1 cellular context compared by ENCODE assay signal in the genomic region with DNA sequence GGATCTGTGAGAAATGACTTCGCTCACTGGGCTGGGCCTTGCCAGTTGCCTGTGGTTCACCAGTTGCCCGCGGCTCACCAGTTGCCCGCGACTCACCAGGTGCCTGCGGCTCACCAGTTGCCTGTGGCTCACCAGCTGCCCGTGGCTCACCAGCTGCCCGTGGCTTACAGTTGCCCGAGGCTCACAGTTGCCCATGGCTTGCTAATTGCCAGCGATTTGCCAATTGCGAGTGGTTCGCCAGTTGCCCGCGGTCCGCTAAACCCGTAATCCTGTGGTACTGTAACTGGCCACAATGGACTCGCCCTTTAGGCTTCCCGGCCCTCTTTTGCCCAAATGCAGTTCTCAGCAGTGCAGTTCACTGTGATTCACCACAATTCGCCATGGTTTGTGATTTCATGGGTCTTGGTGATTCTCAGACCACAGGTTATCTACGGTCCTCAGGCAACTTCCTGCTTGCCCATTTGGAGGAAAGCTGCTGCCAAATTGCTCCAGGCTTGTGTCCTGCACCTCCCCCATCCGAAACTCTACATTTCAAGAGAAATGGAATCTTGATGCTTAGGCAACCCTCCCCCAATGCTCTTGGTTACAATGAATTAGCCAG.
TF ChIP-seq lines count a peak whose summit lies in the region.

No MANE protein-coding gene starts in this region.

TF ChIP-seq in GM12878, 131 proteins besides CTCF, POLR2A, EP300 and RAD21:
- TF ChIP-seq ZBTB4 (CRISPR knock-in tag; IDR thresholded peaks at IDR 0.05): no peak
- no peak for TF ChIP-seq TCF3 (IDR thresholded peaks at IDR 0.05; ENCODE audit: borderline replicate concordance, insufficient read depth, low read depth, low read length)
- TF ChIP-seq, protein P1, sequence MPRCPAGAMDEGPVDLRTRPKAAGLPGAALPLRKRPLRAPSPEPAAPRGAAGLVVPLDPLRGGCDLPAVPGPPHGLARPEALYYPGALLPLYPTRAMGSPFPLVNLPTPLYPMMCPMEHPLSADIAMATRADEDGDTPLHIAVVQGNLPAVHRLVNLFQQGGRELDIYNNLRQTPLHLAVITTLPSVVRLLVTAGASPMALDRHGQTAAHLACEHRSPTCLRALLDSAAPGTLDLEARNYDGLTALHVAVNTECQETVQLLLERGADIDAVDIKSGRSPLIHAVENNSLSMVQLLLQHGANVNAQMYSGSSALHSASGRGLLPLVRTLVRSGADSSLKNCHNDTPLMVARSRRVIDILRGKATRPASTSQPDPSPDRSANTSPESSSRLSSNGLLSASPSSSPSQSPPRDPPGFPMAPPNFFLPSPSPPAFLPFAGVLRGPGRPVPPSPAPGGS (IDR thresholded peaks at IDR 0.05; ENCODE audit: borderline replicate concordance, insufficient read depth, low read depth, low read length, poor library complexity, severe bottlenecking): peak; percentile 80
TF ChIP-seq in GM12878: peak in this region for 1.
